In the genomic region with DNA sequence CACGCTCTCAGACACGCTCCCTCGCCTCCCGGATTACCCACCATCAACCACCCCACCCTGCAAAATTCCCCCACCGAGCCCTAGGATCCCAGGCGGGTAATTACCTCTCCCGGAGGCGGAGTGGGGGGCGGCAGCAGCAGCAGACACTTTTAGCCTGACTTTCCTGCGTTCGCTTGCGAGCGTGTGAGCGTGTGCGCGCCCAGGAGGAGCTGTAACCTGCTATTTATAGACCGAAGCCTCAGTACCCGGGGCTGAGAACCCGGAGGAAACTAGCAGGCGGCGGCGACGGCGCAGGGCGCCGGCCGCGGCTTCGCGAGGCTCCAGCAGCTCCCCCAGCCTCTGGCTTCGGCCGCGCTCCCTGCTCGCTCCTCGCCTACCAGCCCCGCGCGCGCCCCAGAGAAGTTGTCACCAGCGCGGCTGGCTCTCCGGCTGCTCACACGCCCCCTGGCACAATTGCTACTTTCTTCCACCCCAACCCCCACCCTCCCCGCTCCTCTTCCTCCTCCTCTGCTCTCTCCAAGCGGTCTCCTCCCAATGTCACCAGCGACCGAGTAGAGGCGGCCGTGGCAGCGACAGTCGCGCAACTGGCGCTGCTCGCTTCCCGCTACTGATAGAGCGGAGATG, we compare ENCODE assay signal across 8 cellular contexts. TPM values are rescaled to one million over a fixed set of nuclear protein-coding genes. Genes with fewer than 3 reads are reported as not detected.
DNase-seq lines count a peak whose midpoint lies in the region; ATAC-seq lines count a peak whose summit lies in the region.

Gene INPP4B, minus strand, starts transcription at position 197 of the 624 bp plus-strand sequence.

- H3K4me1 ChIP-seq in mucosa of rectum (ENCODE audit: control insufficient read depth in 2 of 2, insufficient read depth in 2 of 2, low read length in 2 of 2) = peaks cover 6 to 22% of the 10 kb centered on the region in 2 donors

- H3K27me3 Mint-ChIP-seq in activated T-cell treated with anti-CD3 and anti-CD28 coated beads, Interleukin-2, amount 50 U/mL, for 4 hours (ENCODE audit: low read depth) = peaks cover 22% of the 10 kb centered on the region

- no peaks in the 10 kb centered on the region for H3K36me3 Mint-ChIP-seq in activated T-cell treated with anti-CD3 and anti-CD28 coated beads, Interleukin-2, amount 50 U/mL, for 4 hours (ENCODE audit: insufficient read depth)

- no peaks in the 10 kb centered on the region for H3K36me3 ChIP-seq in mucosa of rectum (ENCODE audit: control insufficient read depth in 2 of 2, insufficient read depth in 2 of 2, low read length in 2 of 2)

- H3K9me3 ChIP-seq in mucosa of rectum (ENCODE audit: control insufficient read depth in 2 of 2, low read length in 2 of 2) = no peaks in the 10 kb centered on the region

- H3K4me3 ChIP-seq in mucosa of rectum (ENCODE audit: low read length in 2 of 2) = peak within 1 kb of the TSS; percentile 76 to 80

- peaks cover 5% of the 10 kb centered on the region in 2 donors for H3K27me3 ChIP-seq in mucosa of rectum (ENCODE audit: control insufficient read depth in 2 of 2, insufficient read depth in 2 of 2, low read length in 2 of 2)

- DNase-seq in SIG-M5 treated with dmso at 0.1 percent for 504 hours (lab: John Stamatoyannopoulos, UW; ENCODE audit: unreplicated experiment) (peak; percentile 41), SIG-M5 (lab: John Stamatoyannopoulos, UW) (no peak), NCI-H510A treated with DMSO at 0.1 percent for 48 hours (lab: John Stamatoyannopoulos, UW) (peak; percentile 63)
- peak; percentile 44 for DNase-seq in activated T-cell treated with anti-CD3 and anti-CD28 coated beads, Interleukin-2, amount 50 U/mL, for 4 hours
- peak; percentile 28 to 67 (median 34) for DNase-seq in stimulated activated naive CD4-positive, alpha-beta T cell (lab: John Stamatoyannopoulos, UW)

- peak within 1 kb of the TSS; percentile 89 for H3K4me3 Mint-ChIP-seq in activated T-cell treated with anti-CD3 and anti-CD28 coated beads, Interleukin-2, amount 50 U/mL, for 4 hours

- H3K9me3 Mint-ChIP-seq in activated T-cell treated with anti-CD3 and anti-CD28 coated beads, Interleukin-2, amount 50 U/mL, for 4 hours = no peaks in the 10 kb centered on the region

- ATAC-seq in activated T-cell treated with anti-CD3 and anti-CD28 coated beads, Interleukin-2, amount 50 U/mL, for 4 hours = peak; percentile 54
- ATAC-seq in esophagus mucosa = peak; percentile 53
- ATAC-seq in GM18867 (IDR thresholded peaks at IDR 0.05; ENCODE audit: unreplicated experiment) = no peak

- no peak within 1 kb of the TSS for H3K27ac ChIP-seq in mucosa of rectum (ENCODE audit: low read depth in 2 of 2, low read length in 2 of 2)

- H3K4me1 Mint-ChIP-seq in activated T-cell treated with anti-CD3 and anti-CD28 coated beads, Interleukin-2, amount 50 U/mL, for 4 hours (ENCODE audit: low read depth) = peaks cover 14% of the 10 kb centered on the region

- peak within 1 kb of the TSS; percentile 24 to 56 for H3K9ac ChIP-seq in mucosa of rectum (ENCODE audit: low read depth in 1 of 2, low read length in 2 of 2)

RNA-seq across cellular contexts. Expression of gene INPP4B, which starts in this region (rescaled TPM):
- total RNA-seq in activated T-cell treated with anti-CD3 and anti-CD28 coated beads, Interleukin-2, amount 50 U/mL, for 4 hours = 10 to 100 TPM; 93.2 to 99.0 (median 93.4) TPM
- total RNA-seq in esophagus mucosa = 9.7 TPM
